Comparison of ENCODE assay signal across 20 cellular contexts in the genomic region with DNA sequence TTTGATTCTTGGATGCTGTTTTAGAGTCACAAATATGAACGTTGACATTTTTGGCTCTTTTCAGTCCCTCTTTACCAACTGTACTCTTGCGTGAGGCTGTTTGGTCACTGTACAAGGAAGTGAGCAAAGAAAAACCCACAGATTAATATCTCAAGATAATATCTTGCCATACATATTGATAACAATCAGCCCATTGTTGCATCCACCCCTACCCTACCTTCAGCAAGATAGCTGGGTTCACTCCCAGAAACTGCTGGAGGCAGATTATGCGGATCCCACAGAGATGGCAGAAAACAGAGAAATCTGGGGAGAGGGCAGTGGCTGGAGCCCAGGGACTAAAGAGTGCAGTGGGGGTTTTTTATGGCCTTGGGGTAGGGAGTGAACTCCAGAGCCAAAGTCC. TPM values are rescaled to one million over a fixed set of nuclear protein-coding genes. Genes with fewer than 3 reads are reported as not detected.
DNase-seq lines count a peak whose midpoint lies in the region; ATAC-seq, FAIRE-seq and TF ChIP-seq lines count a peak whose summit lies in the region.
"Had no signal": no experiment of that assay in that cellular context is flagged by ENCODE, and none has a peak within 500 bp of the region (broad histone marks: within the 10 kb centered on the region; RNA-seq: fewer than 3 reads in every experiment).

No MANE protein-coding gene starts in this region.

- H3K79me2 ChIP-seq in K562 (ENCODE audit: control insufficient read depth, insufficient read depth, low read length), result no peaks in the 10 kb centered on the region

- H3K4me1 Mint-ChIP-seq in Calu3 (ENCODE audit: low read depth, unreplicated experiment) (peaks cover 85% of the 10 kb centered on the region), type B pancreatic cell (ENCODE audit: unreplicated experiment) (peaks cover 46% of the 10 kb centered on the region)
- peaks cover 4% of the 10 kb centered on the region for H3K4me1 Mint-ChIP-seq in activated CD4-positive, alpha-beta T cell treated with anti-CD3 and anti-CD28 coated beads, Interleukin-2, amount 10 ng/mL, durations not matched to agents 7 days and 5 days

- H3K27me3 ChIP-seq in K562 (ENCODE audit: control insufficient read depth in 2 of 2, insufficient read depth in 2 of 2, low read length in 2 of 2) (no peaks in the 10 kb centered on the region), lower lobe of right lung (ENCODE audit: low read depth) (no peaks in the 10 kb centered on the region), heart left ventricle (no peaks in the 10 kb centered on the region)
- H3K27me3 ChIP-seq: MG63 had no signal

- no peak overlapping the region for H3K4me3 ChIP-seq in K562
- H3K4me3 ChIP-seq in lower lobe of right lung, result no peak overlapping the region
- H3K4me3 ChIP-seq in heart left ventricle, result no peak overlapping the region
- H3K4me3 ChIP-seq: MG63 had no signal

- no peaks in the 10 kb centered on the region for H4K20me1 ChIP-seq in K562 (replicated peaks; ENCODE audit: control insufficient read depth, insufficient read depth, low read length)

- WGBS in K562 (ENCODE audit: insufficient coverage, low coverage, missing lambda C conversion rate), result 58% methylated on average over 3 of the region's 3 CpGs
- WGBS in heart left ventricle, 4 donors, result 82 to 87% (median 86%) methylated on average over 3 of the region's 3 CpGs

- POLR2A ChIA-PET in K562 (lab: Yijun Ruan, JAX), result interaction anchor here (0.8 kb wide), 1 partner anchor 36 kb away, joined by 4 read pairs; no protein-coding TSS in a partner anchor
- POLR2A ChIA-PET in activated CD4-positive, alpha-beta T cell treated with anti-CD3 and anti-CD28 coated beads, Interleukin-2, amount 10 ng/mL, durations not matched to agents 7 days and 5 days (lab: Charles Lee), result no interaction called here

- H3K9ac ChIP-seq in K562 (ENCODE audit: insufficient read depth in 1 of 2, low read depth in 2 of 2, low read length in 2 of 2), result no peak overlapping the region

- no peak for TF ChIP-seq RAD21 in K562 (CRISPR knock-in tag; conservative IDR thresholded peaks at IDR 0.05 in 1 of 2, IDR thresholded peaks at IDR 0.05 in 1 of 2)

- in situ Hi-C loops in K562 (cut with MboI), result no loop called here

- no peak overlapping the region for H3K27ac ChIP-seq in K562 (ENCODE audit: extremely low read depth, low read depth, low read length)
- H3K27ac ChIP-seq in lower lobe of right lung, result peak overlapping the region; percentile 72
- peak overlapping the region in 1 of 12 donors; percentile 21 for H3K27ac ChIP-seq in heart left ventricle
- H3K27ac ChIP-seq: HL-60 had no signal

- intact Hi-C loops in Calu3 (cut with micrococcal nuclease; ENCODE audit: unreplicated experiment) (no loop called here), K562 (cut with micrococcal nuclease) (no loop called here), lower lobe of right lung (cut with DNase I) (no loop called here), heart left ventricle (cut with DNase I) (loop anchor here in 3 of 10 donors (5.0 kb wide), 2 partner anchors 40 to 45 kb away; partner anchors contain the start of gene RARRES1 (in 1 of the 3))

- TF ChIP-seq POLR2A in K562 (conservative IDR thresholded peaks at IDR 0.05) (no peak), heart left ventricle (IDR thresholded peaks at IDR 0.05) (no peak)

- H2AFZ ChIP-seq in K562 (ENCODE audit: low read depth, low read length), result no peak overlapping the region; the same call in 1 of the 2 replicates

- ATAC-seq in K562 (no peak), lower lobe of right lung (no peak), heart left ventricle (no peak)

- H3K4me3 Mint-ChIP-seq in Calu3 (ENCODE audit: low read depth, unreplicated experiment) (peak overlapping the region; percentile 48), type B pancreatic cell (no peak overlapping the region)
- H3K4me3 Mint-ChIP-seq in activated CD4-positive, alpha-beta T cell treated with anti-CD3 and anti-CD28 coated beads, Interleukin-2, amount 10 ng/mL, durations not matched to agents 7 days and 5 days, result no peak overlapping the region
- H3K4me3 Mint-ChIP-seq: CD4-positive, alpha-beta memory T cell; HFFc6 had no signal

- TF ChIP-seq EP300 in K562 (IDR thresholded peaks at IDR 0.05; ENCODE audit: low read length), result no peak

- H3K36me3 Mint-ChIP-seq in Calu3 (ENCODE audit: insufficient read depth, unreplicated experiment) (peaks cover 79% of the 10 kb centered on the region), type B pancreatic cell (peaks cover 7% of the 10 kb centered on the region)
- no peaks in the 10 kb centered on the region for H3K36me3 Mint-ChIP-seq in activated CD4-positive, alpha-beta T cell treated with anti-CD3 and anti-CD28 coated beads, Interleukin-2, amount 10 ng/mL, durations not matched to agents 7 days and 5 days (ENCODE audit: low read depth)

- no peaks in the 10 kb centered on the region; the same call in 2 of the 3 replicates for H3K36me3 ChIP-seq in K562 (ENCODE audit: control insufficient read depth, insufficient read depth, low read length)
- H3K36me3 ChIP-seq in lower lobe of right lung, result no peaks in the 10 kb centered on the region
- no peaks in the 10 kb centered on the region for H3K36me3 ChIP-seq in heart left ventricle

- TF ChIP-seq CTCF in Calu3 (IDR thresholded peaks at IDR 0.05; ENCODE audit: unreplicated experiment) (no peak), K562 (IDR thresholded peaks at IDR 0.05 in 2 of 3, conservative IDR thresholded peaks at IDR 0.05 in 1 of 3; ENCODE audit: insufficient read depth in 2 of 3, low read depth in 1 of 3, low read length in 3 of 3) (no peak), lower lobe of right lung (IDR thresholded peaks at IDR 0.05) (no peak), type B pancreatic cell (conservative IDR thresholded peaks at IDR 0.05) (no peak), heart left ventricle (IDR thresholded peaks at IDR 0.05) (no peak)

- H3K4me1 ChIP-seq in K562 (replicated peaks in 1 of 2; ENCODE audit: control insufficient read depth in 2 of 2, insufficient read depth in 2 of 2, low read length in 2 of 2) (peaks cover 18 to 52% of the 10 kb centered on the region in 2 experiments; a peak in 4 of 5 replicates), lower lobe of right lung (peaks cover 89% of the 10 kb centered on the region), heart left ventricle (peaks cover 0 to 58% (median 29%) of the 10 kb centered on the region in 12 donors)

- H3K9me3 ChIP-seq in K562 (replicated peaks; ENCODE audit: control insufficient read depth, insufficient read depth, low read depth, low read length), result no peaks in the 10 kb centered on the region
- H3K9me3 ChIP-seq in lower lobe of right lung, result no peaks in the 10 kb centered on the region
- H3K9me3 ChIP-seq in heart left ventricle, result no peaks in the 10 kb centered on the region
- H3K9me3 ChIP-seq: MG63 had no signal

- no peaks in the 10 kb centered on the region for H3K27me3 Mint-ChIP-seq in Calu3 (ENCODE audit: unreplicated experiment)
- H3K27me3 Mint-ChIP-seq in type B pancreatic cell, result no peaks in the 10 kb centered on the region
- no peaks in the 10 kb centered on the region for H3K27me3 Mint-ChIP-seq in activated CD4-positive, alpha-beta T cell treated with anti-CD3 and anti-CD28 coated beads, Interleukin-2, amount 10 ng/mL, durations not matched to agents 7 days and 5 days
- H3K27me3 Mint-ChIP-seq: CD4-positive, alpha-beta memory T cell had no signal

- CTCF ChIA-PET in Calu3 (lab: Charles Lee) (interaction anchor here (1.0 to 4.2 kb wide), 4 partner anchors 10 to 45 kb away, joined by 3 to 38 read pairs (median 8); no protein-coding TSS in a partner anchor), K562 (lab: Yijun Ruan, JAX; ENCODE audit: low intra/inter-chr PET ratio) (no interaction called here)
- CTCF ChIA-PET in activated CD4-positive, alpha-beta T cell treated with anti-CD3 and anti-CD28 coated beads, Interleukin-2, amount 10 ng/mL, durations not matched to agents 7 days and 5 days (lab: Charles Lee), result no interaction called here

- H3K9me3 Mint-ChIP-seq in Calu3 (ENCODE audit: low read depth, unreplicated experiment), result peaks cover 7% of the 10 kb centered on the region
- no peaks in the 10 kb centered on the region for H3K9me3 Mint-ChIP-seq in type B pancreatic cell
- no peaks in the 10 kb centered on the region for H3K9me3 Mint-ChIP-seq in activated CD4-positive, alpha-beta T cell treated with anti-CD3 and anti-CD28 coated beads, Interleukin-2, amount 10 ng/mL, durations not matched to agents 7 days and 5 days
- H3K9me3 Mint-ChIP-seq: CD4-positive, alpha-beta memory T cell; HFFc6 had no signal

- peak overlapping the region; percentile 100 for H3K27ac Mint-ChIP-seq in Calu3 (ENCODE audit: unreplicated experiment)
- H3K27ac Mint-ChIP-seq in type B pancreatic cell, result peak overlapping the region; percentile 63
- H3K27ac Mint-ChIP-seq in activated CD4-positive, alpha-beta T cell treated with anti-CD3 and anti-CD28 coated beads, Interleukin-2, amount 10 ng/mL, durations not matched to agents 7 days and 5 days, result no peak overlapping the region
- H3K27ac Mint-ChIP-seq: HFFc6 had no signal

- no peak overlapping the region for H3K4me2 ChIP-seq in K562 (ENCODE audit: insufficient read depth, low read length)

- DNase-seq in Calu3 (peak; percentile 82), K562 (ENCODE audit: extremely low read depth in 1 of 4, low spot score in 3 of 4) (no peak), lower lobe of right lung (no peak), type B pancreatic cell (ENCODE audit: extremely low spot score, unreplicated experiment) (no peak), DMS53 (lab: John Stamatoyannopoulos, UW) (no peak), heart left ventricle (no peak)
- no peak for DNase-seq in activated CD8-positive, alpha-beta memory T cell treated with anti-CD3 and anti-CD28 coated beads, Interleukin-2, amount 50 U/mL, for 4 hours
- no peak for DNase-seq in activated CD4-positive, alpha-beta T cell treated with anti-CD3 and anti-CD28 coated beads, Interleukin-2, amount 10 ng/mL, durations not matched to agents 7 days and 5 days
- DNase-seq: CD4-positive, alpha-beta memory T cell; HFFc6; KG1; MG63; NCI-H1092 treated with DMSO at 0.1 percent for 48 hours; NCI-H1694; NCI-H2171 treated with DMSO at 0.1 percent for 48 hours; NCI-H510A; RPMI8226 had no signal

- no peaks in the 10 kb centered on the region for H3K9me1 ChIP-seq in K562 (ENCODE audit: control insufficient read depth, insufficient read depth, low read length)

- no peak for FAIRE-seq in K562 (lab: Jason Lieb, UNC)
- FAIRE-seq: H1 had no signal

- BruUV-seq in Calu3 (replicated peaks; lab: Mats Ljungman, UMichigan) (no TSS peak), K562 (replicated peaks; lab: Mats Ljungman, UMichigan) (no TSS peak)

RNA-seq across cellular contexts. Expression of gene MFSD1, which starts 29.9 kb away (rescaled TPM):
- 95.8 and 100 TPM in 2 replicates for total RNA-seq in Calu3 (2022)
- 33.7 and 51.7 TPM in 2 replicates for total RNA-seq in K562 (2011; cell fraction: chromatin; rRNA removed; ENCODE audit: low replicate concordance)
- 32.1 and 34.5 TPM in 2 replicates for total RNA-seq in K562 (2011; cell fraction: nucleolus; rRNA removed)
- 42.4 and 60.5 TPM in 2 replicates for total RNA-seq in K562 (2011; cell fraction: nucleoplasm; rRNA removed)
- total RNA-seq in K562 (2014; rRNA removed), result 25.6 and 26.4 TPM in 2 replicates
- total RNA-seq in K562 (2014; rRNA removed; fragmentation: Illumina TruSeq; extraction: Trizol), result 40.3 and 47.2 TPM in 2 replicates
- 39.0 and 43.9 TPM in 2 replicates for total RNA-seq in K562 (2015; rRNA removed; fragmentation: Illumina TruSeq; extraction: Trizol)
- total RNA-seq in K562 (2021), result 28.6 and 31.2 TPM in 2 replicates
- polyA plus RNA-seq in K562 (2011; rRNA removed), result 35.5 and 49.5 TPM in 2 replicates
- 26.6 and 51.5 TPM in 2 replicates for polyA plus RNA-seq in K562 (2011; cell fraction: cytosol; rRNA removed)
- polyA plus RNA-seq in K562 (2011; cell fraction: nucleus; rRNA removed), result 22.9 and 31.5 TPM in 2 replicates
- polyA plus RNA-seq in K562 (2012), result 21.6 and 28.0 TPM in 2 replicates
- 27.5 and 28.4 TPM in 2 replicates for polyA plus RNA-seq in K562 (2014; fragmentation: Illumina TruSeq; extraction: Trizol)
- 10 to 100 TPM in 1 of 2 experiments, 1 to 10 TPM in 1; 8.7 to 11.4 TPM for polyA plus RNA-seq in K562 (2014; fragmentation: Nextera tagmentation; extraction: Ambion mirVana)
- polyA plus RNA-seq in K562 (2014; rRNA removed), result 31.3 and 33.4 TPM in 2 replicates
- 52.2 and 58.3 TPM in 2 replicates for polyA minus RNA-seq in K562 (2011; rRNA and poly(A)+ RNA removed)
- polyA minus RNA-seq in K562 (2011; cell fraction: cytosol; rRNA and poly(A)+ RNA removed), result 19.7 and 24.4 TPM in 2 replicates
- 21.7 and 30.3 TPM in 2 replicates for polyA minus RNA-seq in K562 (2011; cell fraction: nucleus; rRNA and poly(A)+ RNA removed)
- total RNA-seq in lower lobe of right lung, result 102 TPM
- 30.5 and 44.1 TPM in 2 replicates for total RNA-seq in type B pancreatic cell (ENCODE audit: low replicate concordance)
- total RNA-seq in heart left ventricle, result 10 to 100 TPM; 19.2 to 71.4 (median 35.7) TPM
- 10 to 100 TPM in 1 of 2 donors, 1 to 10 TPM in 1; 9.6 to 41.4 TPM for polyA plus RNA-seq in heart left ventricle
- total RNA-seq in activated CD4-positive, alpha-beta T cell treated with anti-CD3 and anti-CD28 coated beads, Interleukin-2, amount 10 ng/mL, durations not matched to agents 7 days and 5 days, result 10 to 100 TPM; 25.1 to 30.5 TPM

RNA-seq across cellular contexts. Expression of gene RARRES1, which starts 39.7 kb away (rescaled TPM):
- total RNA-seq in Calu3 (2022) (1,088 and 1,195 TPM in 2 replicates), K562 (2014; rRNA removed) (not detected in 2 replicates), K562 (2014; rRNA removed; fragmentation: Illumina TruSeq; extraction: Trizol) (not detected in 2 replicates), K562 (2015; rRNA removed; fragmentation: Illumina TruSeq; extraction: Trizol) (not detected in 2 replicates), K562 (2021) (not detected in 2 replicates), lower lobe of right lung (65.8 TPM), type B pancreatic cell (ENCODE audit: low replicate concordance) (15.9 and 57.7 TPM in 2 replicates), heart left ventricle (10 to 100 TPM in 4 of 9 donors, 1 to 10 TPM in 4, under 1 TPM in 1; 0.63 to 69.4 (median 3.5) TPM)
- total RNA-seq in K562 (2011; cell fraction: chromatin; rRNA removed; ENCODE audit: low replicate concordance), result not detected in 2 replicates
- not detected in 2 replicates for total RNA-seq in K562 (2011; cell fraction: nucleolus; rRNA removed)
- total RNA-seq in K562 (2011; cell fraction: nucleoplasm; rRNA removed), result not detected in 2 replicates
- polyA plus RNA-seq in K562 (2011; rRNA removed) (not detected in 2 replicates), K562 (2014; fragmentation: Illumina TruSeq; extraction: Trizol) (not detected in 2 replicates), K562 (2014; fragmentation: Nextera tagmentation; extraction: Ambion mirVana) (not detected), K562 (2014; rRNA removed) (not detected in 2 replicates), heart left ventricle (1 to 10 TPM; 3.6 to 8.9 TPM)
- polyA plus RNA-seq in K562 (2011; cell fraction: cytosol; rRNA removed), result not detected in 2 replicates
- polyA plus RNA-seq in K562 (2011; cell fraction: nucleus; rRNA removed), result not detected in 2 replicates
- not detected in 2 replicates for polyA plus RNA-seq in K562 (2012)
- not detected in 2 replicates for polyA minus RNA-seq in K562 (2011; rRNA and poly(A)+ RNA removed)
- not detected in 2 replicates for polyA minus RNA-seq in K562 (2011; cell fraction: cytosol; rRNA and poly(A)+ RNA removed)
- not detected in 2 replicates for polyA minus RNA-seq in K562 (2011; cell fraction: nucleus; rRNA and poly(A)+ RNA removed)
- total RNA-seq in activated CD4-positive, alpha-beta T cell treated with anti-CD3 and anti-CD28 coated beads, Interleukin-2, amount 10 ng/mL, durations not matched to agents 7 days and 5 days, result not detected
- total RNA-seq: CD4-positive, alpha-beta memory T cell; Daoy had no signal
- polyA plus RNA-seq: CD4-positive, alpha-beta memory T cell had no signal

Comparison
In these comparisons a context has a peak if more than half of its experiments do, and no peak if none do; other contexts are left out.
1. RNA of gene RARRES1, which starts 39.7 kb away (total RNA-seq): 1,088 to 1,195 TPM in Calu3; 65.8 TPM in lower lobe of right lung (single experiment), 15.9 to 57.7 TPM in type B pancreatic cell, 0.63 to 69.4 TPM in heart left ventricle, not detected in K562 and not detected in activated CD4-positive, alpha-beta T cell treated with anti-CD3 and anti-CD28 coated beads, Interleukin-2, amount 10 ng/mL, durations not matched to agents 7 days and 5 days; every median in the first group is over 10 times any median in the second.